8 cellular contexts compared by ENCODE assay signal in genomic region chr17:68498479-68499326, GRCh38. TPM values are rescaled to one million over a fixed set of nuclear protein-coding genes. Genes with fewer than 3 reads are reported as not detected.
A peak's percentile ranks its signal among the peaks of the same experiment; 100 is the strongest.
DNase-seq lines count a peak whose midpoint lies in the region; ATAC-seq, FAIRE-seq and TF ChIP-seq lines count a peak whose summit lies in the region.

No MANE protein-coding gene starts in this region.

- peak overlapping the region; percentile 63 for H3K9ac ChIP-seq in OCI-LY1 (ENCODE audit: low read length)

- peak overlapping the region; percentile 98 for H3K27ac ChIP-seq in OCI-LY1 (ENCODE audit: low read depth, low read length, poor library complexity, severe bottlenecking)
- peak overlapping the region; percentile 49 to 94 for H3K27ac ChIP-seq in left lung

- FAIRE-seq in GM12892 (lab: Jason Lieb, UNC) = peak; percentile 74

- no peaks in the 10 kb centered on the region for H4K20me1 ChIP-seq in OCI-LY1 (ENCODE audit: insufficient read depth, low read length)

- no peak overlapping the region for H2AFZ ChIP-seq in OCI-LY1 (ENCODE audit: low read length)

- intact Hi-C loops in left lung (cut with DNase I) = no loop called here

- no peaks in the 10 kb centered on the region for H3K9me3 ChIP-seq in OCI-LY1 (ENCODE audit: low read length)
- no peaks in the 10 kb centered on the region for H3K9me3 ChIP-seq in left lung

- H3K79me2 ChIP-seq in OCI-LY1 (ENCODE audit: insufficient read depth, low read length) = no peaks in the 10 kb centered on the region

- H3K36me3 ChIP-seq in OCI-LY1 (ENCODE audit: insufficient read depth, low read length) (no peaks in the 10 kb centered on the region), left lung (no peaks in the 10 kb centered on the region)

- H3F3A ChIP-seq in OCI-LY1 (ENCODE audit: insufficient read depth, low read length) = peaks cover 17% of the 10 kb centered on the region; the same call in 1 of the 2 replicates

- H3K4me3 ChIP-seq in OCI-LY1 (ENCODE audit: low read depth, low read length, poor library complexity, severe bottlenecking) = peak overlapping the region; percentile 25
- H3K4me3 ChIP-seq in left lung = no peak overlapping the region

- ATAC-seq in HG02571 (IDR thresholded peaks at IDR 0.05; ENCODE audit: unreplicated experiment) = peak; percentile 18
- ATAC-seq in left lung = peak; percentile 52

- peak overlapping the region; percentile 48 for H3K4me2 ChIP-seq in OCI-LY1 (ENCODE audit: low read length)

- TF ChIP-seq POLR2A in GM12892 (IDR thresholded peaks at IDR 0.05; ENCODE audit: low read depth, low read length) = no peak

- DNase-seq in GM12892 (ENCODE audit: insufficient read length) = no peak
- DNase-seq in left lung = no peak
- no peak for DNase-seq in DMS114 treated with DMSO at 0.1 percent for 48 hours (lab: John Stamatoyannopoulos, UW; ENCODE audit: unreplicated experiment)
- no peak for DNase-seq in amniotic stem cell (lab: John Stamatoyannopoulos, UW)
- no peak for DNase-seq in activated CD8-positive, alpha-beta memory T cell treated with anti-CD3 and anti-CD28 coated beads, Interleukin-2, amount 50 U/mL, for 48 hours
- no peak for DNase-seq in effector CD4-positive, alpha-beta T cell

- H3K9me2 ChIP-seq in OCI-LY1 (ENCODE audit: low read depth, low read length) = no peaks in the 10 kb centered on the region

- peaks cover 51% of the 10 kb centered on the region for H3K4me1 ChIP-seq in OCI-LY1 (ENCODE audit: insufficient read depth, low read length, severe bottlenecking)
- H3K4me1 ChIP-seq in left lung = peaks cover 7 to 28% of the 10 kb centered on the region in 2 donors

- H3K27me3 ChIP-seq in OCI-LY1 (ENCODE audit: insufficient read depth, low read length) (no peaks in the 10 kb centered on the region), left lung (no peaks in the 10 kb centered on the region)

- TF ChIP-seq CTCF in OCI-LY1 (IDR thresholded peaks at IDR 0.05; ENCODE audit: low read length) = no peak
- no peak for TF ChIP-seq CTCF in left lung (IDR thresholded peaks at IDR 0.05)

RNA-seq across cellular contexts. Expression of gene PRKAR1A, which starts 13.5 kb away (rescaled TPM):
- 107 TPM for polyA plus RNA-seq in GM12892 (2012; ENCODE audit: missing spikeins)
- 100 to 1,000 TPM; 345 to 376 TPM for total RNA-seq in left lung

RNA-seq across cellular contexts. Expression of gene WIPI1, which starts 41.4 kb away (rescaled TPM):
- polyA plus RNA-seq in GM12892 (2012; ENCODE audit: missing spikeins) = 11.4 TPM
- total RNA-seq in left lung = 10 to 100 TPM; 52.5 to 57.1 TPM
